Comparison of ENCODE assay signal across 15 cellular contexts in genomic region chr7:94949532-94949931, GRCh38. TPM values are rescaled to one million over a fixed set of nuclear protein-coding genes. Genes with fewer than 3 reads are reported as not detected.
DNase-seq lines count a peak whose midpoint lies in the region; ATAC-seq and TF ChIP-seq lines count a peak whose summit lies in the region.
"Had no signal": no experiment of that assay in that cellular context is flagged by ENCODE, and none has a peak within 500 bp of the region (broad histone marks: within the 10 kb centered on the region; RNA-seq: fewer than 3 reads in every experiment).

No MANE protein-coding gene starts in this region.

- H2BK120ac ChIP-seq in mesendoderm (ENCODE audit: low read depth, low read length): no peak overlapping the region

- CTCF ChIA-PET in PC-3 (lab: Charles Lee): no interaction called here

- TF ChIP-seq POLR2A in adrenal gland (IDR thresholded peaks at IDR 0.05): no peak

- H4K20me1 ChIP-seq in PC-3 (ENCODE audit: low read length): no peaks in the 10 kb centered on the region

- H3K4me2 ChIP-seq in PC-3 (ENCODE audit: low read length) (peak overlapping the region; percentile 24; the same call in 1 of the 2 replicates), mesendoderm (ENCODE audit: low read length) (no peak overlapping the region)

- H3K4me3 ChIP-seq in PC-3 (ENCODE audit: low read length) (no peak overlapping the region), endodermal cell (ENCODE audit: low read length) (no peak overlapping the region), mesendoderm (ENCODE audit: low read length) (no peak overlapping the region), adrenal gland (no peak overlapping the region)

- H4K5ac ChIP-seq in mesendoderm (ENCODE audit: low read length): no peak overlapping the region

- H3K79me2 ChIP-seq in PC-3 (ENCODE audit: low read length) (no peaks in the 10 kb centered on the region), mesendoderm (ENCODE audit: control insufficient read depth, insufficient read depth, low read length) (no peaks in the 10 kb centered on the region)

- H3K18ac ChIP-seq in mesendoderm (ENCODE audit: low read length): no peak overlapping the region

- H3K27me3 Mint-ChIP-seq in endodermal cell (ENCODE audit: insufficient read depth): no peaks in the 10 kb centered on the region
- H3K27me3 Mint-ChIP-seq in activated naive CD8-positive, alpha-beta T cell treated with anti-CD3 and anti-CD28 coated beads for 36 hours: no peaks in the 10 kb centered on the region

- H3K36me3 ChIP-seq in PC-3 (ENCODE audit: low read depth, low read length): no peaks in the 10 kb centered on the region
- no peaks in the 10 kb centered on the region for H3K36me3 ChIP-seq in endodermal cell (ENCODE audit: control insufficient read depth, insufficient read depth, low read length)
- no peaks in the 10 kb centered on the region for H3K36me3 ChIP-seq in mesendoderm (ENCODE audit: control insufficient read depth, insufficient read depth, low read length)
- H3K36me3 ChIP-seq in adrenal gland (replicated peaks in 1 of 2): no peaks in the 10 kb centered on the region

- H2BK15ac ChIP-seq in mesendoderm (replicated peaks; ENCODE audit: low read depth): no peak overlapping the region

- H3K27ac ChIP-seq in PC-3 (ENCODE audit: low read length) (peak overlapping the region; percentile 65), endodermal cell (ENCODE audit: low read depth, low read length) (no peak overlapping the region), mesendoderm (ENCODE audit: low read depth, low read length) (no peak overlapping the region), adrenal gland (no peak overlapping the region)

- no TSS peak for BruUV-seq in PC-3 (replicated peaks; lab: Mats Ljungman, UMichigan)

- POLR2A ChIA-PET in PC-3 (lab: Charles Lee; ENCODE audit: unreplicated experiment): interaction anchor here (0.6 kb wide), 2 partner anchors 942 to 1629 kb away, joined by 3 read pairs; no protein-coding TSS in a partner anchor

- H3F3A ChIP-seq in PC-3 (ENCODE audit: low read length, unreplicated experiment): no peaks in the 10 kb centered on the region

- no peaks in the 10 kb centered on the region for H3K9me2 ChIP-seq in PC-3 (replicated peaks; ENCODE audit: low read length)

- no peak overlapping the region for H2AFZ ChIP-seq in PC-3 (ENCODE audit: low read length)

- no peak overlapping the region for H3K9ac ChIP-seq in PC-3 (ENCODE audit: low read length)
- H3K9ac ChIP-seq in endodermal cell (ENCODE audit: extremely low read depth, low read length, poor library complexity, severe bottlenecking): no peak overlapping the region
- H3K9ac ChIP-seq in mesendoderm (ENCODE audit: low read length): no peak overlapping the region

- peak; percentile 10 for DNase-seq in A172 (ENCODE audit: low spot score)
- peak; percentile 91 for DNase-seq in PC-3
- no peak for DNase-seq in endodermal cell
- DNase-seq in mesendoderm: peak; percentile 27
- DNase-seq in adrenal gland: no peak
- DNase-seq in activated naive CD8-positive, alpha-beta T cell treated with anti-CD3 and anti-CD28 coated beads for 36 hours: no peak
- DNase-seq: C1 segment of cervical spinal cord, GF-D8, GOT3, Kasumi-1, NCI-H187, NCI-H748 treated with DMSO at 0.1 percent for 48 hours had no signal

- H3K4me3 Mint-ChIP-seq in endodermal cell: no peak overlapping the region
- H3K4me3 Mint-ChIP-seq in activated naive CD8-positive, alpha-beta T cell treated with anti-CD3 and anti-CD28 coated beads for 36 hours: no peak overlapping the region

- H3K36me3 Mint-ChIP-seq in endodermal cell (ENCODE audit: low read depth): peaks cover 16% of the 10 kb centered on the region
- H3K36me3 Mint-ChIP-seq in activated naive CD8-positive, alpha-beta T cell treated with anti-CD3 and anti-CD28 coated beads for 36 hours: no peaks in the 10 kb centered on the region

- H3K9me3 Mint-ChIP-seq in endodermal cell: peaks cover 11% of the 10 kb centered on the region
- peaks cover 2% of the 10 kb centered on the region for H3K9me3 Mint-ChIP-seq in activated naive CD8-positive, alpha-beta T cell treated with anti-CD3 and anti-CD28 coated beads for 36 hours

- H3K27me3 ChIP-seq in PC-3 (ENCODE audit: low read length): no peaks in the 10 kb centered on the region
- no peaks in the 10 kb centered on the region for H3K27me3 ChIP-seq in endodermal cell (ENCODE audit: control insufficient read depth, insufficient read depth, low read length, poor library complexity, severe bottlenecking)
- no peaks in the 10 kb centered on the region for H3K27me3 ChIP-seq in mesendoderm (ENCODE audit: insufficient read depth, low read length, poor library complexity)
- H3K27me3 ChIP-seq in adrenal gland: no peaks in the 10 kb centered on the region

- H3K79me1 ChIP-seq in mesendoderm (ENCODE audit: low read length): no peaks in the 10 kb centered on the region

- no peak overlapping the region for H4K8ac ChIP-seq in mesendoderm (ENCODE audit: low read depth, low read length)

- intact Hi-C loops in PC-3 (cut with micrococcal nuclease) (no loop called here), adrenal gland (cut with DNase I) (no loop called here)

- H3K9me3 ChIP-seq in PC-3 (ENCODE audit: low read length) (no peaks in the 10 kb centered on the region), endodermal cell (ENCODE audit: control insufficient read depth, low read length) (no peaks in the 10 kb centered on the region), adrenal gland (replicated peaks in 1 of 3) (no peaks in the 10 kb centered on the region)

- H3K27ac Mint-ChIP-seq in endodermal cell: peak overlapping the region; percentile 58
- no peak overlapping the region for H3K27ac Mint-ChIP-seq in activated naive CD8-positive, alpha-beta T cell treated with anti-CD3 and anti-CD28 coated beads for 36 hours

- no peak overlapping the region for H3K23ac ChIP-seq in mesendoderm (ENCODE audit: low read length)

- H3K4ac ChIP-seq in mesendoderm (ENCODE audit: low read depth, low read length): no peak overlapping the region

- 100% methylated on average over 1 of the region's 1 CpG; no CpG with 5 or more reads in 1 of the 2 experiments for WGBS in endodermal cell (ENCODE audit: insufficient coverage in 1 of 2, insufficient read length in 1 of 2), 2 experiments
- WGBS in mesendoderm (ENCODE audit: extremely low coverage, insufficient coverage, low lambda C conversion rate): no CpG with 5 or more reads among the region's 1 CpG
- 93 to 96% (median 96%) methylated on average over 1 of the region's 1 CpG for WGBS in adrenal gland, 4 donors

- no peak overlapping the region for H2AK5ac ChIP-seq in mesendoderm (ENCODE audit: low read length)

- ATAC-seq in PC-3 (peak; percentile 100), HG02759 (IDR thresholded peaks at IDR 0.05; ENCODE audit: unreplicated experiment) (no peak), HG03442 (IDR thresholded peaks at IDR 0.05; ENCODE audit: unreplicated experiment) (no peak)
- ATAC-seq: Right ventricle myocardium inferior had no signal

- H3K4me1 ChIP-seq in PC-3 (ENCODE audit: insufficient read depth, low read length): peaks cover 15% of the 10 kb centered on the region
- H3K4me1 ChIP-seq in endodermal cell (ENCODE audit: control insufficient read depth, insufficient read depth, low read length): no peaks in the 10 kb centered on the region
- H3K4me1 ChIP-seq in mesendoderm (ENCODE audit: control insufficient read depth, low read depth, low read length): peaks cover 3% of the 10 kb centered on the region
- peaks cover 3 to 5% of the 10 kb centered on the region in 2 donors for H3K4me1 ChIP-seq in adrenal gland (replicated peaks in 1 of 2)

- TF ChIP-seq CTCF in PC-3 (conservative IDR thresholded peaks at IDR 0.05; ENCODE audit: low read depth, low read length) (no peak), endodermal cell (conservative IDR thresholded peaks at IDR 0.05) (no peak), adrenal gland (IDR thresholded peaks at IDR 0.05) (no peak)

- H3K4me1 Mint-ChIP-seq in endodermal cell: peaks cover 4% of the 10 kb centered on the region
- no peaks in the 10 kb centered on the region for H3K4me1 Mint-ChIP-seq in activated naive CD8-positive, alpha-beta T cell treated with anti-CD3 and anti-CD28 coated beads for 36 hours

- no peak overlapping the region for H2BK5ac ChIP-seq in mesendoderm (ENCODE audit: low read length)

- H3K56ac ChIP-seq in mesendoderm (ENCODE audit: low read length): no peak overlapping the region

RNA-seq across cellular contexts. Expression of gene PPP1R9A, which starts 42.1 kb away (rescaled TPM):
- 6.9 and 9.7 TPM in 2 replicates for total RNA-seq in A172 (2014; rRNA removed; shearing (Covaris generic))
- total RNA-seq in PC-3 (2014; rRNA removed): 5.9 and 9.5 TPM in 2 replicates
- 10 to 100 TPM; 38.7 to 39.4 TPM for total RNA-seq in endodermal cell
- 11.1 TPM for polyA plus RNA-seq in endodermal cell (2013, experiment 1 of 2)
- 11.7 TPM for polyA plus RNA-seq in endodermal cell (2013, experiment 2 of 2)
- polyA plus RNA-seq in mesendoderm (2013, experiment 1 of 2): 4.2 TPM
- polyA plus RNA-seq in mesendoderm (2013, experiment 2 of 2): 4.6 TPM
- 10 to 100 TPM; 31.2 to 73.7 (median 46.6) TPM for total RNA-seq in adrenal gland
- polyA plus RNA-seq in adrenal gland: 10 to 100 TPM in 2 of 3 donors, 1 to 10 TPM in 1; 7.2 to 15.6 (median 10.2) TPM
- total RNA-seq in activated naive CD8-positive, alpha-beta T cell treated with anti-CD3 and anti-CD28 coated beads for 36 hours: under 1 TPM; 0.08 to 0.16 TPM

Comparison
In these comparisons a context has a peak if more than half of its experiments do, and no peak if none do; other contexts are left out.
1. DNase-seq: peak in A172 (single experiment), PC-3 (single experiment) and mesendoderm (single experiment); none in endodermal cell (single experiment), adrenal gland (0 of 7) and activated naive CD8-positive, alpha-beta T cell treated with anti-CD3 and anti-CD28 coated beads for 36 hours (single experiment).